2 cellular contexts compared by ENCODE assay signal in genomic region chr3:23425410-23425809, GRCh38.
TF ChIP-seq lines count a peak whose summit lies in the region.

No MANE protein-coding gene starts in this region.

TF ChIP-seq in GM23338, 12 proteins besides CTCF, POLR2A, EP300 and RAD21:
- TF ChIP-seq STAT1 (IDR thresholded peaks at IDR 0.05; ENCODE audit: unreplicated experiment) (no peak), NANOG (IDR thresholded peaks at IDR 0.05; ENCODE audit: borderline replicate concordance) (no peak), POLR2AphosphoS5 (IDR thresholded peaks at IDR 0.05; ENCODE audit: low read depth) (no peak), EZH2 (IDR thresholded peaks at IDR 0.05; ENCODE audit: low read depth, unreplicated experiment) (no peak), CREB1 (CRISPR knock-in tag; IDR thresholded peaks at IDR 0.05; ENCODE audit: low read depth) (no peak), ETS1 (IDR thresholded peaks at IDR 0.05) (no peak), ZNF114 (CRISPR knock-in tag; IDR thresholded peaks at IDR 0.05) (no peak), ZNF331 (CRISPR knock-in tag; IDR thresholded peaks at IDR 0.05; ENCODE audit: low read depth) (no peak), EZH2phosphoT487 (IDR thresholded peaks at IDR 0.05; ENCODE audit: unreplicated experiment) (no peak), JUNB (IDR thresholded peaks at IDR 0.05; ENCODE audit: unreplicated experiment) (no peak)
- TF ChIP-seq, protein P1, sequence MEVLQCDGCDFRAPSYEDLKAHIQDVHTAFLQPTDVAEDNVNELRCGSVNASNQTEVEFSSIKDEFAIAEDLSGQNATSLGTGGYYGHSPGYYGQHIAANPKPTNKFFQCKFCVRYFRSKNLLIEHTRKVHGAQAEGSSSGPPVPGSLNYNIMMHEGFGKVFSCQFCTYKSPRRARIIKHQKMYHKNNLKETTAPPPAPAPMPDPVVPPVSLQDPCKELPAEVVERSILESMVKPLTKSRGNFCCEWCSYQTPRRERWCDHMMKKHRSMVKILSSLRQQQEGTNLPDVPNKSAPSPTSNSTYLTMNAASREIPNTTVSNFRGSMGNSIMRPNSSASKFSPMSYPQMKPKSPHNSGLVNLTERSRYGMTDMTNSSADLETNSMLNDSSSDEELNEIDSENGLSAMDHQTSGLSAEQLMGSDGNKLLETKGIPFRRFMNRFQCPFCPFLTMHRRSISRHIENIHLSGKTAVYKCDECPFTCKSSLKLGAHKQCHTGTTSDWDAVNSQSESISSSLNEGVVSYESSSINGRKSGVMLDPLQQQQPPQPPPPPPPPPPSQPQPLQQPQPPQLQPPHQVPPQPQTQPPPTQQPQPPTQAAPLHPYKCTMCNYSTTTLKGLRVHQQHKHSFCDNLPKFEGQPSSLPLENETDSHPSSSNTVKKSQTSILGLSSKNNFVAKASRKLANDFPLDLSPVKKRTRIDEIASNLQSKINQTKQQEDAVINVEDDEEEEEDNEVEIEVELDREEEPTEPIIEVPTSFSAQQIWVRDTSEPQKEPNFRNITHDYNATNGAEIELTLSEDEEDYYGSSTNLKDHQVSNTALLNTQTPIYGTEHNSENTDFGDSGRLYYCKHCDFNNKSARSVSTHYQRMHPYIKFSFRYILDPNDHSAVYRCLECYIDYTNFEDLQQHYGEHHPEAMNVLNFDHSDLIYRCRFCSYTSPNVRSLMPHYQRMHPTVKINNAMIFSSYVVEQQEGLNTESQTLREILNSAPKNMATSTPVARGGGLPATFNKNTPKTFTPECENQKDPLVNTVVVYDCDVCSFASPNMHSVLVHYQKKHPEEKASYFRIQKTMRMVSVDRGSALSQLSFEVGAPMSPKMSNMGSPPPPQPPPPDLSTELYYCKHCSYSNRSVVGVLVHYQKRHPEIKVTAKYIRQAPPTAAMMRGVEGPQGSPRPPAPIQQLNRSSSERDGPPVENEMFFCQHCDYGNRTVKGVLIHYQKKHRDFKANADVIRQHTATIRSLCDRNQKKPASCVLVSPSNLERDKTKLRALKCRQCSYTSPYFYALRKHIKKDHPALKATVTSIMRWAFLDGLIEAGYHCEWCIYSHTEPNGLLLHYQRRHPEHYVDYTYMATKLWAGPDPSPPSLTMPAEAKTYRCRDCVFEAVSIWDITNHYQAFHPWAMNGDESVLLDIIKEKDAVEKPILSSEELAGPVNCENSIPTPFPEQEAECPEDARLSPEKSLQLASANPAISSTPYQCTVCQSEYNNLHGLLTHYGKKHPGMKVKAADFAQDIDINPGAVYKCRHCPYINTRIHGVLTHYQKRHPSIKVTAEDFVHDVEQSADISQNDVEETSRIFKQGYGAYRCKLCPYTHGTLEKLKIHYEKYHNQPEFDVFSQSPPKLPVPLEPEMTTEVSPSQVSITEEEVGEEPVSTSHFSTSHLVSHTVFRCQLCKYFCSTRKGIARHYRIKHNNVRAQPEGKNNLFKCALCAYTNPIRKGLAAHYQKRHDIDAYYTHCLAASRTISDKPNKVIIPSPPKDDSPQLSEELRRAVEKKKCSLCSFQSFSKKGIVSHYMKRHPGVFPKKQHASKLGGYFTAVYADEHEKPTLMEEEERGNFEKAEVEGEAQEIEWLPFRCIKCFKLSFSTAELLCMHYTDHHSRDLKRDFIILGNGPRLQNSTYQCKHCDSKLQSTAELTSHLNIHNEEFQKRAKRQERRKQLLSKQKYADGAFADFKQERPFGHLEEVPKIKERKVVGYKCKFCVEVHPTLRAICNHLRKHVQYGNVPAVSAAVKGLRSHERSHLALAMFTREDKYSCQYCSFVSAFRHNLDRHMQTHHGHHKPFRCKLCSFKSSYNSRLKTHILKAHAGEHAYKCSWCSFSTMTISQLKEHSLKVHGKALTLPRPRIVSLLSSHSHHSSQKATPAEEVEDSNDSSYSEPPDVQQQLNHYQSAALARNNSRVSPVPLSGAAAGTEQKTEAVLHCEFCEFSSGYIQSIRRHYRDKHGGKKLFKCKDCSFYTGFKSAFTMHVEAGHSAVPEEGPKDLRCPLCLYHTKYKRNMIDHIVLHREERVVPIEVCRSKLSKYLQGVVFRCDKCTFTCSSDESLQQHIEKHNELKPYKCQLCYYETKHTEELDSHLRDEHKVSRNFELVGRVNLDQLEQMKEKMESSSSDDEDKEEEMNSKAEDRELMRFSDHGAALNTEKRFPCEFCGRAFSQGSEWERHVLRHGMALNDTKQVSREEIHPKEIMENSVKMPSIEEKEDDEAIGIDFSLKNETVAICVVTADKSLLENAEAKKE (CRISPR knock-in tag; IDR thresholded peaks at IDR 0.05): no peak
- TF ChIP-seq, protein P2, sequence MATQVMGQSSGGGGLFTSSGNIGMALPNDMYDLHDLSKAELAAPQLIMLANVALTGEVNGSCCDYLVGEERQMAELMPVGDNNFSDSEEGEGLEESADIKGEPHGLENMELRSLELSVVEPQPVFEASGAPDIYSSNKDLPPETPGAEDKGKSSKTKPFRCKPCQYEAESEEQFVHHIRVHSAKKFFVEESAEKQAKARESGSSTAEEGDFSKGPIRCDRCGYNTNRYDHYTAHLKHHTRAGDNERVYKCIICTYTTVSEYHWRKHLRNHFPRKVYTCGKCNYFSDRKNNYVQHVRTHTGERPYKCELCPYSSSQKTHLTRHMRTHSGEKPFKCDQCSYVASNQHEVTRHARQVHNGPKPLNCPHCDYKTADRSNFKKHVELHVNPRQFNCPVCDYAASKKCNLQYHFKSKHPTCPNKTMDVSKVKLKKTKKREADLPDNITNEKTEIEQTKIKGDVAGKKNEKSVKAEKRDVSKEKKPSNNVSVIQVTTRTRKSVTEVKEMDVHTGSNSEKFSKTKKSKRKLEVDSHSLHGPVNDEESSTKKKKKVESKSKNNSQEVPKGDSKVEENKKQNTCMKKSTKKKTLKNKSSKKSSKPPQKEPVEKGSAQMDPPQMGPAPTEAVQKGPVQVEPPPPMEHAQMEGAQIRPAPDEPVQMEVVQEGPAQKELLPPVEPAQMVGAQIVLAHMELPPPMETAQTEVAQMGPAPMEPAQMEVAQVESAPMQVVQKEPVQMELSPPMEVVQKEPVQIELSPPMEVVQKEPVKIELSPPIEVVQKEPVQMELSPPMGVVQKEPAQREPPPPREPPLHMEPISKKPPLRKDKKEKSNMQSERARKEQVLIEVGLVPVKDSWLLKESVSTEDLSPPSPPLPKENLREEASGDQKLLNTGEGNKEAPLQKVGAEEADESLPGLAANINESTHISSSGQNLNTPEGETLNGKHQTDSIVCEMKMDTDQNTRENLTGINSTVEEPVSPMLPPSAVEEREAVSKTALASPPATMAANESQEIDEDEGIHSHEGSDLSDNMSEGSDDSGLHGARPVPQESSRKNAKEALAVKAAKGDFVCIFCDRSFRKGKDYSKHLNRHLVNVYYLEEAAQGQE (IDR thresholded peaks at IDR 0.05; ENCODE audit: unreplicated experiment): no peak

TF ChIP-seq in WTC11, 78 proteins besides CTCF, POLR2A, EP300 and RAD21:
- TF ChIP-seq ZNF121 (CRISPR knock-in tag; IDR thresholded peaks at IDR 0.05): no peak
- no peak for TF ChIP-seq JAZF1 (CRISPR knock-in tag; IDR thresholded peaks at IDR 0.05)
- TF ChIP-seq, protein P3, sequence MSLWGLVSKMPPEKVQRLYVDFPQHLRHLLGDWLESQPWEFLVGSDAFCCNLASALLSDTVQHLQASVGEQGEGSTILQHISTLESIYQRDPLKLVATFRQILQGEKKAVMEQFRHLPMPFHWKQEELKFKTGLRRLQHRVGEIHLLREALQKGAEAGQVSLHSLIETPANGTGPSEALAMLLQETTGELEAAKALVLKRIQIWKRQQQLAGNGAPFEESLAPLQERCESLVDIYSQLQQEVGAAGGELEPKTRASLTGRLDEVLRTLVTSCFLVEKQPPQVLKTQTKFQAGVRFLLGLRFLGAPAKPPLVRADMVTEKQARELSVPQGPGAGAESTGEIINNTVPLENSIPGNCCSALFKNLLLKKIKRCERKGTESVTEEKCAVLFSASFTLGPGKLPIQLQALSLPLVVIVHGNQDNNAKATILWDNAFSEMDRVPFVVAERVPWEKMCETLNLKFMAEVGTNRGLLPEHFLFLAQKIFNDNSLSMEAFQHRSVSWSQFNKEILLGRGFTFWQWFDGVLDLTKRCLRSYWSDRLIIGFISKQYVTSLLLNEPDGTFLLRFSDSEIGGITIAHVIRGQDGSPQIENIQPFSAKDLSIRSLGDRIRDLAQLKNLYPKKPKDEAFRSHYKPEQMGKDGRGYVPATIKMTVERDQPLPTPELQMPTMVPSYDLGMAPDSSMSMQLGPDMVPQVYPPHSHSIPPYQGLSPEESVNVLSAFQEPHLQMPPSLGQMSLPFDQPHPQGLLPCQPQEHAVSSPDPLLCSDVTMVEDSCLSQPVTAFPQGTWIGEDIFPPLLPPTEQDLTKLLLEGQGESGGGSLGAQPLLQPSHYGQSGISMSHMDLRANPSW (CRISPR knock-in tag; conservative IDR thresholded peaks at IDR 0.05; ENCODE audit: low read depth): no peak
- no peak for TF ChIP-seq USF2 (CRISPR knock-in tag; IDR thresholded peaks at IDR 0.05)
- no peak for TF ChIP-seq TEAD4 (CRISPR knock-in tag; IDR thresholded peaks at IDR 0.05)
- no peak for TF ChIP-seq ZNF138 (CRISPR knock-in tag; conservative IDR thresholded peaks at IDR 0.05)
- TF ChIP-seq, protein P4, sequence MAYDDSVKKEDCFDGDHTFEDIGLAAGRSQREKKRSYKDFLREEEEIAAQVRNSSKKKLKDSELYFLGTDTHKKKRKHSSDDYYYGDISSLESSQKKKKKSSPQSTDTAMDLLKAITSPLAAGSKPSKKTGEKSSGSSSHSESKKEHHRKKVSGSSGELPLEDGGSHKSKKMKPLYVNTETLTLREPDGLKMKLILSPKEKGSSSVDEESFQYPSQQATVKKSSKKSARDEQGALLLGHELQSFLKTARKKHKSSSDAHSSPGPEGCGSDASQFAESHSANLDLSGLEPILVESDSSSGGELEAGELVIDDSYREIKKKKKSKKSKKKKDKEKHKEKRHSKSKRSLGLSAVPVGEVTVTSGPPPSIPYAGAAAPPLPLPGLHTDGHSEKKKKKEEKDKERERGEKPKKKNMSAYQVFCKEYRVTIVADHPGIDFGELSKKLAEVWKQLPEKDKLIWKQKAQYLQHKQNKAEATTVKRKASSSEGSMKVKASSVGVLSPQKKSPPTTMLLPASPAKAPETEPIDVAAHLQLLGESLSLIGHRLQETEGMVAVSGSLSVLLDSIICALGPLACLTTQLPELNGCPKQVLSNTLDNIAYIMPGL (CRISPR knock-in tag; IDR thresholded peaks at IDR 0.05): no peak
